1 cellular context compared by ENCODE assay signal in genomic region chr1:154386643-154387352, GRCh38.
TF ChIP-seq lines count a peak whose summit lies in the region.

No MANE protein-coding gene starts in this region.

TF ChIP-seq in GM12878, 131 proteins besides CTCF, POLR2A, EP300 and RAD21 (continued from another document):
- TF ChIP-seq RELB (IDR thresholded peaks at IDR 0.05; ENCODE audit: low read depth), result 0 out of 2 replicates have a peak, but pooled peaks have one; percentile 69
- TF ChIP-seq GATAD2B (conservative IDR thresholded peaks at IDR 0.05; ENCODE audit: low read depth), result peak; percentile 69; the same call in 1 of the 2 replicates
- TF ChIP-seq SPI1 (IDR thresholded peaks at IDR 0.05; ENCODE audit: borderline replicate concordance, insufficient read depth, low read depth, low read length), result 0 out of 2 replicates have a peak, but pooled peaks have one; percentile 3
- TF ChIP-seq DPF2 (IDR thresholded peaks at IDR 0.05), result peak; percentile 31; the same call in 1 of the 2 replicates
- TF ChIP-seq YBX1 (IDR thresholded peaks at IDR 0.05), result no peak
- peak; percentile 76; the same call in 1 of the 2 replicates for TF ChIP-seq RAD51 (IDR thresholded peaks at IDR 0.05)
- TF ChIP-seq PAX5 (IDR thresholded peaks at IDR 0.05; ENCODE audit: borderline replicate concordance, low read depth, low read length), result no peak
- no peak for TF ChIP-seq REST (IDR thresholded peaks at IDR 0.05; ENCODE audit: low read depth, low read length)
- no peak for TF ChIP-seq HDAC6 (IDR thresholded peaks at IDR 0.05; ENCODE audit: unreplicated experiment)
- no peak for TF ChIP-seq ETV6 (conservative IDR thresholded peaks at IDR 0.05 in 1 of 2, IDR thresholded peaks at IDR 0.05 in 1 of 2; ENCODE audit: borderline replicate concordance in 1 of 2, low read depth in 1 of 2)
- TF ChIP-seq TBL1XR1 (IDR thresholded peaks at IDR 0.05; ENCODE audit: low read depth, low read length), result no peak
- TF ChIP-seq POLR2AphosphoS5 (IDR thresholded peaks at IDR 0.05; ENCODE audit: low read length), result no peak
- TF ChIP-seq E4F1 (IDR thresholded peaks at IDR 0.05; ENCODE audit: borderline replicate concordance, partially characterized antibody), result peak; percentile 76
- TF ChIP-seq IKZF2 (IDR thresholded peaks at IDR 0.05), result peak; percentile 67 to 74; a peak in 2 of 4 replicates
